ENCODE assay signal across 1 cellular context in the genomic region with DNA sequence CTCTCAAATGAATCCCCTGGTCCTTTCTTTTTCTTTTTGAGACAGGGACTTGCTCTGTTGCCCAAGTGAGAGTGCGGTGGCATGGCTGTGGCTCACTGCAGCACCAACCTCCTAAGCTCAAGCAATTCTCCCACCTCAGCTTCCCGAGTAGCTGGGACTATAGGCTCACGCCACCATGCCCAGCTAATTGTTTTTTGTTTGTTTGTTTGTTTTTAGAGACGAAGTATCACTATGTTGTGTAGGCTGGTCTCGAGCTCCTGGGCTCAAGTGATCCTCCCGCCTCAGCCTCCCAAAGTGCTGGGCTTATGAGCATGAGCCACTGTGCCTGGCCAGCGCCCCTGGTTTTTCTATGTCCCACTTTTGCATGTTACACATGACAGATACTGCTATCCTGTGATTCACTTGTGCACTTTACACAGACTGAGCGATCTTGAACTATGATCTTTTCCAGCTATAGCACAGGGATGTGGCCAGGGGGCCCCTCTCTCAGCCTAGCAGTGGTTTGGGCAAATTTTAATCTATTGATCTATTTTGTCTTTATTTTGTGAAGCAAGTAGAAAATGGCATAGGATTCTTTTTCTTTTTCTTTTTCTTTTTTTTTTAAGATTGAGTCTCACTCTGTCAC.
TF ChIP-seq lines count a peak whose summit lies in the region.

No MANE protein-coding gene starts in this region.

TF ChIP-seq in HepG2, 621 proteins besides CTCF, POLR2A, EP300 and RAD21 (continued from another document and continues in another):
- TF ChIP-seq FUBP1 (CRISPR knock-in tag; IDR thresholded peaks at IDR 0.05; ENCODE audit: borderline replicate concordance) (no peak), TCF12 (IDR thresholded peaks at IDR 0.05) (no peak), TCF12 (CRISPR knock-in tag; IDR thresholded peaks at IDR 0.05) (no peak), ZNF251 (CRISPR knock-in tag; IDR thresholded peaks at IDR 0.05) (no peak), SNAPC5 (CRISPR knock-in tag; IDR thresholded peaks at IDR 0.05; ENCODE audit: borderline replicate concordance) (no peak), ZEB1 (IDR thresholded peaks at IDR 0.05; ENCODE audit: insufficient replicate concordance, low read depth) (no peak), EHMT2 (IDR thresholded peaks at IDR 0.05; ENCODE audit: borderline replicate concordance, low read depth, low read length) (no peak), TMF1 (CRISPR knock-in tag; IDR thresholded peaks at IDR 0.05; ENCODE audit: low read depth) (no peak), SOX13 (IDR thresholded peaks at IDR 0.05) (no peak), SOX13 (CRISPR knock-in tag; conservative IDR thresholded peaks at IDR 0.05 in 1 of 2, IDR thresholded peaks at IDR 0.05 in 1 of 2) (peak in 1 of 2 experiments; percentile 29; a peak in 1 of 4 replicates), DNMT3B (CRISPR knock-in tag; conservative IDR thresholded peaks at IDR 0.05) (no peak), KLF6 (CRISPR knock-in tag; IDR thresholded peaks at IDR 0.05) (no peak), PHF8 (CRISPR knock-in tag; IDR thresholded peaks at IDR 0.05) (no peak), ASH2L (IDR thresholded peaks at IDR 0.05; ENCODE audit: insufficient read length, low read depth, low read length) (peak; percentile 33), SIN3B (IDR thresholded peaks at IDR 0.05; ENCODE audit: low read length) (no peak), ELF3 (CRISPR knock-in tag; IDR thresholded peaks at IDR 0.05) (no peak), SIN3A (IDR thresholded peaks at IDR 0.05; ENCODE audit: borderline replicate concordance, low read depth, low read length) (no peak), HMGA1 (CRISPR knock-in tag; conservative IDR thresholded peaks at IDR 0.05) (no peak), ZNF589 (CRISPR knock-in tag; conservative IDR thresholded peaks at IDR 0.05) (no peak), ZNF761 (CRISPR knock-in tag; conservative IDR thresholded peaks at IDR 0.05) (no peak), TOPORS (CRISPR knock-in tag; IDR thresholded peaks at IDR 0.05) (no peak), ZNF784 (CRISPR knock-in tag; IDR thresholded peaks at IDR 0.05; ENCODE audit: borderline replicate concordance) (no peak), GMEB1 (CRISPR knock-in tag; IDR thresholded peaks at IDR 0.05; ENCODE audit: borderline replicate concordance) (no peak), ETV5 (CRISPR knock-in tag; IDR thresholded peaks at IDR 0.05; ENCODE audit: borderline replicate concordance) (no peak), ZNF710 (CRISPR knock-in tag; IDR thresholded peaks at IDR 0.05; ENCODE audit: borderline replicate concordance) (no peak), SP1 (IDR thresholded peaks at IDR 0.05) (no peak), SP1 (CRISPR knock-in tag; IDR thresholded peaks at IDR 0.05) (no peak), ZNF558 (CRISPR knock-in tag; IDR thresholded peaks at IDR 0.05; ENCODE audit: borderline replicate concordance) (no peak), ZFYVE20 (CRISPR knock-in tag; IDR thresholded peaks at IDR 0.05; ENCODE audit: borderline replicate concordance, low read depth) (no peak), ZMYM3 (CRISPR knock-in tag; IDR thresholded peaks at IDR 0.05) (peak; percentile 33; the same call in 1 of the 2 replicates), SAFB2 (CRISPR knock-in tag; IDR thresholded peaks at IDR 0.05; ENCODE audit: borderline replicate concordance, low read depth) (no peak), NFYC (CRISPR knock-in tag; IDR thresholded peaks at IDR 0.05) (no peak), ZNF563 (CRISPR knock-in tag; IDR thresholded peaks at IDR 0.05) (no peak), FLYWCH1 (CRISPR knock-in tag; IDR thresholded peaks at IDR 0.05) (no peak), FIP1L1 (IDR thresholded peaks at IDR 0.05; ENCODE audit: borderline replicate concordance, insufficient read depth, low read depth, low read length) (no peak), SNRNP70 (IDR thresholded peaks at IDR 0.05; ENCODE audit: low read depth, low read length) (no peak), HDAC2 (CRISPR knock-in tag; IDR thresholded peaks at IDR 0.05) (no peak), FOXA3 (CRISPR knock-in tag; IDR thresholded peaks at IDR 0.05) (peak; percentile 63), AKAP8 (CRISPR knock-in tag; IDR thresholded peaks at IDR 0.05) (no peak), MLLT10 (CRISPR knock-in tag; IDR thresholded peaks at IDR 0.05) (no peak), ZNF574 (CRISPR knock-in tag; IDR thresholded peaks at IDR 0.05) (no peak), ZSCAN9 (CRISPR knock-in tag; IDR thresholded peaks at IDR 0.05; ENCODE audit: borderline replicate concordance) (no peak)
- TF ChIP-seq, protein P1, sequence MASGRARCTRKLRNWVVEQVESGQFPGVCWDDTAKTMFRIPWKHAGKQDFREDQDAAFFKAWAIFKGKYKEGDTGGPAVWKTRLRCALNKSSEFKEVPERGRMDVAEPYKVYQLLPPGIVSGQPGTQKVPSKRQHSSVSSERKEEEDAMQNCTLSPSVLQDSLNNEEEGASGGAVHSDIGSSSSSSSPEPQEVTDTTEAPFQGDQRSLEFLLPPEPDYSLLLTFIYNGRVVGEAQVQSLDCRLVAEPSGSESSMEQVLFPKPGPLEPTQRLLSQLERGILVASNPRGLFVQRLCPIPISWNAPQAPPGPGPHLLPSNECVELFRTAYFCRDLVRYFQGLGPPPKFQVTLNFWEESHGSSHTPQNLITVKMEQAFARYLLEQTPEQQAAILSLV (CRISPR knock-in tag; IDR thresholded peaks at IDR 0.05; ENCODE audit: borderline replicate concordance) = peak; percentile 61; the same call in 1 of the 2 replicates
- TF ChIP-seq, protein P2, sequence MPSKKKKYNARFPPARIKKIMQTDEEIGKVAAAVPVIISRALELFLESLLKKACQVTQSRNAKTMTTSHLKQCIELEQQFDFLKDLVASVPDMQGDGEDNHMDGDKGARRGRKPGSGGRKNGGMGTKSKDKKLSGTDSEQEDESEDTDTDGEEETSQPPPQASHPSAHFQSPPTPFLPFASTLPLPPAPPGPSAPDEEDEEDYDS (CRISPR knock-in tag; IDR thresholded peaks at IDR 0.05) = 0 out of 2 replicates have a peak, but pooled peaks have one; percentile 31
- TF ChIP-seq, protein P3, sequence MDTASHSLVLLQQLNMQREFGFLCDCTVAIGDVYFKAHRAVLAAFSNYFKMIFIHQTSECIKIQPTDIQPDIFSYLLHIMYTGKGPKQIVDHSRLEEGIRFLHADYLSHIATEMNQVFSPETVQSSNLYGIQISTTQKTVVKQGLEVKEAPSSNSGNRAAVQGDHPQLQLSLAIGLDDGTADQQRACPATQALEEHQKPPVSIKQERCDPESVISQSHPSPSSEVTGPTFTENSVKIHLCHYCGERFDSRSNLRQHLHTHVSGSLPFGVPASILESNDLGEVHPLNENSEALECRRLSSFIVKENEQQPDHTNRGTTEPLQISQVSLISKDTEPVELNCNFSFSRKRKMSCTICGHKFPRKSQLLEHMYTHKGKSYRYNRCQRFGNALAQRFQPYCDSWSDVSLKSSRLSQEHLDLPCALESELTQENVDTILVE (CRISPR knock-in tag; IDR thresholded peaks at IDR 0.05) = no peak
